22 cellular contexts compared by ENCODE assay signal in genomic region chr14:87873741-87874140, GRCh38.
"Had no signal": no experiment of that assay in that cellular context is flagged by ENCODE, and none has a peak within 500 bp of the region (broad histone marks: within the 10 kb centered on the region; RNA-seq: fewer than 3 reads in every experiment).

No MANE protein-coding gene starts in this region.

- H3K27ac Mint-ChIP-seq: activated CD4-positive, alpha-beta memory T cell treated with anti-CD3 and anti-CD28 coated beads, Interleukin-2, amount 10 ng/mL, durations not matched to agents 7 days and 5 days; activated naive CD4-positive, alpha-beta T cell treated with anti-CD3 and anti-CD28 coated beads, Interleukin-2, amount 50 U/mL, for 24 hours; activated T-cell treated with anti-CD3 and anti-CD28 coated beads, Interleukin-2, amount 50 U/mL, for 24 hours; memory B cell; naive thymus-derived CD8-positive, alpha-beta T cell; stimulated activated naive B cell treated with anti-CD40 and anti-IgM and Interleukin-4, amounts not matched to agents 10 μg/mL and 1 μg/mL and 100 μg/mL, for 72 hours; T-helper 17 cell had no signal

- H3K36me3 ChIP-seq: adrenal gland, colonic mucosa, gastrocnemius medialis, heart left ventricle, neutrophil, right atrium auricular region, thyroid gland, WERI-Rb-1 had no signal

- H3K4me3 Mint-ChIP-seq: activated CD4-positive, alpha-beta memory T cell treated with anti-CD3 and anti-CD28 coated beads, Interleukin-2, amount 10 ng/mL, durations not matched to agents 7 days and 5 days; activated naive CD4-positive, alpha-beta T cell treated with anti-CD3 and anti-CD28 coated beads, Interleukin-2, amount 50 U/mL, for 24 hours; activated T-cell treated with anti-CD3 and anti-CD28 coated beads, Interleukin-2, amount 50 U/mL, for 24 hours; memory B cell; naive thymus-derived CD8-positive, alpha-beta T cell; stimulated activated naive B cell treated with anti-CD40 and anti-IgM and Interleukin-4, amounts not matched to agents 10 μg/mL and 1 μg/mL and 100 μg/mL, for 72 hours; T-helper 17 cell had no signal

- FAIRE-seq: urothelium cell line had no signal

- H3K4me1 Mint-ChIP-seq: activated CD4-positive, alpha-beta memory T cell treated with anti-CD3 and anti-CD28 coated beads, Interleukin-2, amount 10 ng/mL, durations not matched to agents 7 days and 5 days; activated naive CD4-positive, alpha-beta T cell treated with anti-CD3 and anti-CD28 coated beads, Interleukin-2, amount 50 U/mL, for 24 hours; memory B cell; naive thymus-derived CD8-positive, alpha-beta T cell; stimulated activated naive B cell treated with anti-CD40 and anti-IgM and Interleukin-4, amounts not matched to agents 10 μg/mL and 1 μg/mL and 100 μg/mL, for 72 hours; T-helper 17 cell had no signal

- H3K9me3 Mint-ChIP-seq: activated CD4-positive, alpha-beta memory T cell treated with anti-CD3 and anti-CD28 coated beads, Interleukin-2, amount 10 ng/mL, durations not matched to agents 7 days and 5 days; activated naive CD4-positive, alpha-beta T cell treated with anti-CD3 and anti-CD28 coated beads, Interleukin-2, amount 50 U/mL, for 24 hours; activated T-cell treated with anti-CD3 and anti-CD28 coated beads, Interleukin-2, amount 50 U/mL, for 24 hours had no signal

- ATAC-seq: gastrocnemius medialis; left colon; naive thymus-derived CD8-positive, alpha-beta T cell; stimulated activated naive B cell treated with anti-CD40 and anti-IgM and Interleukin-4, amounts not matched to agents 10 μg/mL and 1 μg/mL and 100 μg/mL, for 72 hours; T-helper 17 cell had no signal

- H3K4me3 ChIP-seq: adrenal gland, colonic mucosa, gastrocnemius medialis, heart left ventricle, right atrium auricular region, thyroid gland had no signal

- H3K27me3 ChIP-seq: adrenal gland, colonic mucosa, gastrocnemius medialis, heart left ventricle, neutrophil, right atrium auricular region, thyroid gland had no signal

- H3K36me3 Mint-ChIP-seq: activated naive CD4-positive, alpha-beta T cell treated with anti-CD3 and anti-CD28 coated beads, Interleukin-2, amount 50 U/mL, for 24 hours; memory B cell; stimulated activated naive B cell treated with anti-CD40 and anti-IgM and Interleukin-4, amounts not matched to agents 10 μg/mL and 1 μg/mL and 100 μg/mL, for 72 hours had no signal

- DNase-seq: activated CD4-positive, alpha-beta memory T cell treated with anti-CD3 and anti-CD28 coated beads, Interleukin-2, amount 10 ng/mL, durations not matched to agents 7 days and 5 days; activated CD4-positive, alpha-beta T cell treated with anti-CD3 and anti-CD28 coated beads for 4 hours; activated effector memory CD4-positive, alpha-beta T cell treated with Interleukin-2 at 50 U/mL for 16 hours; activated T-cell treated with anti-CD3 and anti-CD28 coated beads, Interleukin-2, amount 50 U/mL, for 24 hours; adrenal gland; central memory CD4-positive, alpha-beta T cell; colonic mucosa; effector CD4-positive, alpha-beta T cell; gastrocnemius medialis; heart left ventricle; left colon; naive thymus-derived CD8-positive, alpha-beta T cell; stimulated activated CD4-positive, alpha-beta T cell treated with anti-CD3 and anti-CD28 coated beads, Interleukin-2, amount 100 ng/mL, for 48 hours; stimulated activated naive B cell treated with anti-CD40 and anti-IgM and Interleukin-4, amounts not matched to agents 10 μg/mL and 1 μg/mL and 100 μg/mL, for 72 hours; T-helper 17 cell; thyroid gland; WERI-Rb-1 had no signal

- H3K27me3 Mint-ChIP-seq: memory B cell had no signal
